9 cellular contexts compared by ENCODE assay signal in genomic region chr3:183013074-183013473, GRCh38.
"Had no signal": no experiment of that assay in that cellular context is flagged by ENCODE, and none has a peak within 500 bp of the region (broad histone marks: within the 10 kb centered on the region; RNA-seq: fewer than 3 reads in every experiment).

No MANE protein-coding gene starts in this region.

- H3K9me3 Mint-ChIP-seq: H9, HFFc6, IgD-negative memory B cell had no signal

- H3K4me3 ChIP-seq: GM23248 had no signal

- H3K4me3 Mint-ChIP-seq: H9, HFFc6, IgD-negative memory B cell had no signal

- DNase-seq: GM23248, H9, HFFc6, KBM-7 had no signal

- ATAC-seq: HCT116, HepG2 had no signal

- H3K4me1 Mint-ChIP-seq: IgD-negative memory B cell had no signal

- H3K27me3 Mint-ChIP-seq: IgD-negative memory B cell had no signal

- H3K27ac Mint-ChIP-seq: HFFc6 had no signal

- H3K27ac ChIP-seq: GM23248, HL-60, KMS-11 had no signal
